In the genomic region with DNA sequence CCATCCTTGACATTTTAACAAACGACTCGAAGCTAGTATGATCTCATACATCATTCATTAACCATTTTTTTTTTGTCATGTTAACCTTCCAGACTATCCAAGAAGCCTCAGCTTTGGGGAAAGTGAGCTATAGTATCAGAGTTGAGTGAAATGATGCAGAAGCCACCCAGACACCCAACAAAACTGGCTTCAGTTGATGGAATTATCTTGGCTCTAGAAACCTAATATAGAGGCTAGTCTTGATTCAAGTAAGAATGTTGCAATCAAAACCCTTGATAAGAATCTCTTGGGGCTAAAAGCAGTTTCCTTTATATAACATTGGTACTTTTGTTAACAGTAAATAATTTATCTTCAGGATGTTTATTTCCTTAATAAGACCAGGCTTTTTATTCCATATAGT, we compare ENCODE assay signal across 20 cellular contexts. TPM values are rescaled to one million over a fixed set of nuclear protein-coding genes. Genes with fewer than 3 reads are reported as not detected.
A peak's percentile ranks its signal among the peaks of the same experiment; 100 is the strongest.
DNase-seq lines count a peak whose midpoint lies in the region; ATAC-seq and TF ChIP-seq lines count a peak whose summit lies in the region.
"Had no signal": no experiment of that assay in that cellular context is flagged by ENCODE, and none has a peak within 500 bp of the region (broad histone marks: within the 10 kb centered on the region; RNA-seq: fewer than 3 reads in every experiment).

No MANE protein-coding gene starts in this region.

- TF ChIP-seq POLR2A in IMR-90 (IDR thresholded peaks at IDR 0.05; ENCODE audit: low read depth, low read length) (no peak), gastroesophageal sphincter (IDR thresholded peaks at IDR 0.05) (no peak)

- no peak overlapping the region for H2BK20ac ChIP-seq in IMR-90 (ENCODE audit: low read depth, low read length)

- H3K27me3 ChIP-seq in right atrium auricular region (no peaks in the 10 kb centered on the region), IMR-90 (ENCODE audit: control insufficient read depth, insufficient read depth, low read length) (no peaks in the 10 kb centered on the region), gastroesophageal sphincter (no peaks in the 10 kb centered on the region), aorta (ENCODE audit: control insufficient read depth in 1 of 2, insufficient read depth in 2 of 2, low read length in 1 of 2) (no peaks in the 10 kb centered on the region)

- H2BK5ac ChIP-seq in IMR-90 (ENCODE audit: low read depth, low read length, poor library complexity, severe bottlenecking) = no peak overlapping the region

- no peak overlapping the region for H2BK15ac ChIP-seq in IMR-90 (ENCODE audit: low read depth, low read length)

- H3K4me2 ChIP-seq in IMR-90 (ENCODE audit: low read depth, low read length) = no peak overlapping the region
- H3K4me2 ChIP-seq: GM23338 had no signal

- DNase-seq in Right ventricle myocardium inferior (ENCODE audit: missing footprints) (no peak), right atrium auricular region (ENCODE audit: low spot score) (no peak), IMR-90 (no peak), aorta (no peak), iPS-NIHi11 (ENCODE audit: low spot score) (no peak)
- DNase-seq: GDM1, KG1, NCI-H1417, NCI-H187, NCI-H2107, NCI-H226, NCI-H524, NCI-H82, SIG-M5 had no signal

- intact Hi-C loops in Right ventricle myocardium inferior (cut with DNase I) (no loop called here), IMR-90 (cut with micrococcal nuclease) (no loop called here), aorta (cut with DNase I) (no loop called here)

- H3K9me1 ChIP-seq in IMR-90 (ENCODE audit: insufficient read depth, low read length) = no peaks in the 10 kb centered on the region

- H2AK5ac ChIP-seq in IMR-90 (ENCODE audit: low read depth, low read length) = no peak overlapping the region

- in situ Hi-C loops in IMR-90 (cut with MboI; ENCODE audit: low sequenced_read_pairs) = no loop called here

- H3K27ac ChIP-seq in right atrium auricular region (no peak overlapping the region), IMR-90 (ENCODE audit: insufficient read depth, low read length) (no peak overlapping the region; the same call in 1 of the 2 replicates), gastroesophageal sphincter (no peak overlapping the region), aorta (ENCODE audit: low read depth in 1 of 2, low read length in 2 of 2) (no peak overlapping the region)
- H3K27ac ChIP-seq: C4-2B had no signal

- peak; percentile 75 for ATAC-seq in Right ventricle myocardium inferior
- peak; percentile 32; the same call in 1 of the 2 replicates for ATAC-seq in IMR-90 (ENCODE audit: low read depth)
- peak; percentile 66 for ATAC-seq in gastroesophageal sphincter
- peak; percentile 78 for ATAC-seq in aorta (ENCODE audit: low FRiP score)
- no peak for ATAC-seq in GM18907 (IDR thresholded peaks at IDR 0.05; ENCODE audit: unreplicated experiment)
- ATAC-seq in HG02973 (IDR thresholded peaks at IDR 0.05; ENCODE audit: unreplicated experiment) = no peak
- ATAC-seq: GM23338, HepG2 had no signal

- no peak for TF ChIP-seq EP300 in gastroesophageal sphincter (IDR thresholded peaks at IDR 0.05)

- no peak overlapping the region for H3K4ac ChIP-seq in IMR-90 (ENCODE audit: low read depth, low read length)

- no peaks in the 10 kb centered on the region for H4K20me1 ChIP-seq in IMR-90 (ENCODE audit: insufficient read depth, low read length)

- POLR2A ChIA-PET in IMR-90 (lab: Charles Lee; ENCODE audit: unreplicated experiment) = no interaction called here

- H3K4me3 ChIP-seq in right atrium auricular region (no peak overlapping the region), IMR-90 (ENCODE audit: insufficient read depth, low read depth, low read length) (no peak overlapping the region), gastroesophageal sphincter (no peak overlapping the region), aorta (ENCODE audit: low read length in 2 of 2) (no peak overlapping the region)
- H3K4me3 ChIP-seq: GM23338 had no signal

- H3K36me3 ChIP-seq in right atrium auricular region (peaks cover 23% of the 10 kb centered on the region), IMR-90 (ENCODE audit: control insufficient read depth, insufficient read depth, low read length) (peaks cover 3% of the 10 kb centered on the region; the same call in 1 of the 2 replicates), gastroesophageal sphincter (peaks cover 0 to 72% of the 10 kb centered on the region in 2 donors), aorta (ENCODE audit: control insufficient read depth in 1 of 2, insufficient read depth in 2 of 2, low read length in 1 of 2) (peaks cover 0 to 2% of the 10 kb centered on the region in 2 donors)

- H3K4me1 ChIP-seq in right atrium auricular region (no peaks in the 10 kb centered on the region), IMR-90 (ENCODE audit: control insufficient read depth, insufficient read depth, low read length) (no peaks in the 10 kb centered on the region), gastroesophageal sphincter (peaks cover 0 to 7% (median 0%) of the 10 kb centered on the region in 3 donors), aorta (ENCODE audit: control insufficient read depth in 1 of 2, insufficient read depth in 2 of 2, low read length in 2 of 2) (no peaks in the 10 kb centered on the region)

- no peak overlapping the region for H3K23ac ChIP-seq in IMR-90 (ENCODE audit: low read depth, low read length)

- H4K8ac ChIP-seq in IMR-90 (ENCODE audit: low read depth in 2 of 2, low read length in 2 of 2) = no peak overlapping the region

- no peak overlapping the region for H2AK9ac ChIP-seq in IMR-90 (replicated peaks; ENCODE audit: low read depth, low read length, poor library complexity)

- no peak for TF ChIP-seq RAD21 in IMR-90 (IDR thresholded peaks at IDR 0.05; ENCODE audit: low read length)

- H2AFZ ChIP-seq in IMR-90 (replicated peaks; ENCODE audit: low read length, poor library complexity) = no peak overlapping the region
- H2AFZ ChIP-seq: GM23338 had no signal

- dilution Hi-C loops in IMR-90 (cut with HindIII; ENCODE audit: low sequenced_read_pairs, unreplicated experiment) = no loop called here

- no peak overlapping the region for H4K91ac ChIP-seq in IMR-90 (ENCODE audit: insufficient read depth, low read depth, low read length)

- no peak overlapping the region for H4K5ac ChIP-seq in IMR-90 (ENCODE audit: low read depth, low read length)

- no TSS peak for BruUV-seq in IMR-90 (replicated peaks; lab: Mats Ljungman, UMichigan)

- no peaks in the 10 kb centered on the region for H3K9me3 ChIP-seq in right atrium auricular region
- no peaks in the 10 kb centered on the region for H3K9me3 ChIP-seq in IMR-90 (ENCODE audit: control insufficient read depth, insufficient read depth, low read length)
- no peaks in the 10 kb centered on the region for H3K9me3 ChIP-seq in gastroesophageal sphincter
- H3K9me3 ChIP-seq in aorta (ENCODE audit: control insufficient read depth, low read length) = no peaks in the 10 kb centered on the region

- no peak overlapping the region for H3K14ac ChIP-seq in IMR-90 (replicated peaks; ENCODE audit: low read depth, low read length)

- CTCF ChIA-PET in IMR-90 (lab: Yijun Ruan, JAX) = no interaction called here

- H3K9ac ChIP-seq in IMR-90 (ENCODE audit: low read depth, low read length) = no peak overlapping the region

- no peak overlapping the region for H3K18ac ChIP-seq in IMR-90 (ENCODE audit: low read depth, low read length)

- TF ChIP-seq CTCF in right atrium auricular region (IDR thresholded peaks at IDR 0.05) = no peak
- TF ChIP-seq CTCF in IMR-90 (conservative IDR thresholded peaks at IDR 0.05; ENCODE audit: low read depth, low read length) = no peak
- TF ChIP-seq CTCF in gastroesophageal sphincter (IDR thresholded peaks at IDR 0.05) = no peak

- H3K56ac ChIP-seq in IMR-90 (ENCODE audit: extremely low read depth, insufficient read depth, low read length) = no peak overlapping the region

- no peaks in the 10 kb centered on the region for H3K79me1 ChIP-seq in IMR-90 (ENCODE audit: low read depth in 1 of 2, low read length in 2 of 2)

- WGBS in IMR-90 (ENCODE audit: extremely low coverage in 2 of 2, insufficient read length in 1 of 2), 2 experiments = no CpG with 5 or more reads among the region's 2 CpGs
- 73% methylated on average over 2 of the region's 2 CpGs; no CpG with 5 or more reads in 1 of the 2 donors for WGBS in gastroesophageal sphincter (ENCODE audit: low coverage in 1 of 2), 2 donors
- WGBS in aorta, 2 donors = 66 to 74% methylated on average over 2 of the region's 2 CpGs

- H2BK120ac ChIP-seq in IMR-90 (ENCODE audit: low read depth, low read length) = no peak overlapping the region

TF ChIP-seq in IMR-90, 13 proteins besides CTCF, POLR2A, EP300 and RAD21:
- TF ChIP-seq ELK1 (IDR thresholded peaks at IDR 0.05; ENCODE audit: borderline replicate concordance, low read depth, low read length) (no peak), RCOR1 (IDR thresholded peaks at IDR 0.05; ENCODE audit: insufficient replicate concordance, low read length) (no peak), CEBPB (IDR thresholded peaks at IDR 0.05; ENCODE audit: low read depth, low read length) (no peak), MAFK (IDR thresholded peaks at IDR 0.05; ENCODE audit: low read depth, low read length) (no peak), CHD1 (IDR thresholded peaks at IDR 0.05; ENCODE audit: low read depth, low read length) (no peak), RFX5 (IDR thresholded peaks at IDR 0.05; ENCODE audit: low read depth, low read length) (no peak), BHLHE40 (IDR thresholded peaks at IDR 0.05; ENCODE audit: low read depth, low read length) (no peak), NFE2L2 (IDR thresholded peaks at IDR 0.05; ENCODE audit: low read depth, low read length) (no peak), MAZ (IDR thresholded peaks at IDR 0.05; ENCODE audit: borderline replicate concordance, low read depth, low read length) (no peak), FOS (IDR thresholded peaks at IDR 0.05; ENCODE audit: low read depth, low read length) (no peak)

RNA-seq across cellular contexts. Expression of gene NAP1L5, which starts 7.8 kb away (rescaled TPM):
- total RNA-seq in Right ventricle myocardium inferior (2.4 TPM), right atrium auricular region (1 to 10 TPM; 5.2 to 6.6 TPM), IMR-90 (2012; rRNA removed) (3.9 and 5.6 TPM in 2 replicates), gastroesophageal sphincter (10 to 100 TPM in 2 of 4 donors, 1 to 10 TPM in 2; 4.0 to 13.6 (median 10.3) TPM), aorta (10 to 100 TPM in 1 of 2 donors, 1 to 10 TPM in 1; 9.5 to 11.2 TPM)
- polyA plus RNA-seq in IMR-90 (2012; rRNA removed) (5.3 and 6.0 TPM in 2 replicates), aorta (10 to 100 TPM in 1 of 2 donors, 1 to 10 TPM in 1; 9.4 to 13.0 TPM)
- polyA plus RNA-seq in IMR-90 (2012; cell fraction: cytosol; rRNA removed) = 2.1 and 2.9 TPM in 2 replicates
- 0.71 and 2.5 TPM in 2 replicates for polyA plus RNA-seq in IMR-90 (2012; cell fraction: nucleus; rRNA removed; ENCODE audit: low replicate concordance)

Comparison
In these comparisons a context has a peak if more than half of its experiments do, and no peak if none do; other contexts are left out.
1. ATAC-seq: peak in Right ventricle myocardium inferior (single experiment), IMR-90 (single experiment), gastroesophageal sphincter (single experiment) and aorta (single experiment); none in GM18907 (single experiment) and HG02973 (single experiment).